Comparison of ENCODE assay signal across 8 cellular contexts in genomic region chr10:88565072-88565471, GRCh38. TPM values are rescaled to one million over a fixed set of nuclear protein-coding genes. Genes with fewer than 3 reads are reported as not detected.
A peak's percentile ranks its signal among the peaks of the same experiment; 100 is the strongest.
DNase-seq lines count a peak whose midpoint lies in the region; ATAC-seq and TF ChIP-seq lines count a peak whose summit lies in the region.

No MANE protein-coding gene starts in this region.

- no peaks in the 10 kb centered on the region for H3K27me3 ChIP-seq in OCI-LY1 (ENCODE audit: insufficient read depth, low read length)

- H3F3A ChIP-seq in OCI-LY1 (ENCODE audit: insufficient read depth, low read length), result no peaks in the 10 kb centered on the region

- H3K4me1 ChIP-seq in OCI-LY1 (ENCODE audit: insufficient read depth, low read length, severe bottlenecking), result no peaks in the 10 kb centered on the region

- H3K4me3 ChIP-seq in OCI-LY1 (ENCODE audit: low read depth, low read length, poor library complexity, severe bottlenecking) (no peak overlapping the region), retinal pigment epithelial cell (ENCODE audit: low read length) (no peak overlapping the region)

- DNase-seq in A172 (ENCODE audit: low spot score) (peak; percentile 28), GM13976 (ENCODE audit: low spot score) (peak; percentile 27), erythroblast (lab: John Stamatoyannopoulos, UW) (peak; percentile 2 to 7), retinal pigment epithelial cell (ENCODE audit: low read depth) (no peak), NCI-H1930 (lab: John Stamatoyannopoulos, UW) (no peak)

- H3K9me2 ChIP-seq in OCI-LY1 (ENCODE audit: low read depth, low read length), result no peaks in the 10 kb centered on the region

- H3K9ac ChIP-seq in OCI-LY1 (ENCODE audit: low read length), result no peak overlapping the region

- H4K20me1 ChIP-seq in OCI-LY1 (ENCODE audit: insufficient read depth, low read length), result no peaks in the 10 kb centered on the region

- TF ChIP-seq CTCF in GM13976 (IDR thresholded peaks at IDR 0.05; ENCODE audit: borderline replicate concordance, control extremely low read depth, extremely low read depth, insufficient read depth, missing control alignments) (peak; percentile 20), OCI-LY1 (IDR thresholded peaks at IDR 0.05; ENCODE audit: low read length) (peak; percentile 40; the same call in 1 of the 2 replicates), retinal pigment epithelial cell (conservative IDR thresholded peaks at IDR 0.05; ENCODE audit: low read depth, low read length) (peak; percentile 41)

- in situ Hi-C loops in GM13976 (cut with MboI; ENCODE audit: low sequenced_read_pairs, unreplicated experiment), result loop anchor here (10.0 kb wide), 2 partner anchors 250 to 370 kb away; no protein-coding TSS in a partner anchor

- H3K4me2 ChIP-seq in OCI-LY1 (ENCODE audit: low read length), result no peak overlapping the region

- no peaks in the 10 kb centered on the region for H3K36me3 ChIP-seq in OCI-LY1 (ENCODE audit: insufficient read depth, low read length)

- H3K79me2 ChIP-seq in OCI-LY1 (ENCODE audit: insufficient read depth, low read length), result no peaks in the 10 kb centered on the region

- TF ChIP-seq POLR2A in erythroblast (IDR thresholded peaks at IDR 0.05; ENCODE audit: low read length), result no peak

- ATAC-seq in HG02852 (IDR thresholded peaks at IDR 0.05; ENCODE audit: unreplicated experiment), result no peak
- ATAC-seq in GM19023 (IDR thresholded peaks at IDR 0.05; ENCODE audit: unreplicated experiment), result no peak

- no peak overlapping the region for H3K27ac ChIP-seq in OCI-LY1 (ENCODE audit: low read depth, low read length, poor library complexity, severe bottlenecking)

- no peaks in the 10 kb centered on the region for H3K9me3 ChIP-seq in OCI-LY1 (ENCODE audit: low read length)

- no peak overlapping the region for H2AFZ ChIP-seq in OCI-LY1 (ENCODE audit: low read length)

RNA-seq across cellular contexts. Expression of gene RNLS, which starts 18.0 kb away (rescaled TPM):
- 23.2 and 25.1 TPM in 2 replicates for total RNA-seq in A172 (2014; rRNA removed; shearing (Covaris generic))

RNA-seq across cellular contexts. Expression of gene LIPJ, which starts 21.5 kb away (rescaled TPM):
- total RNA-seq in A172 (2014; rRNA removed; shearing (Covaris generic)), result 0.10 TPM in 1 of 2 replicates, not detected in the other

Comparison
In these comparisons a context has a peak if more than half of its experiments do, and no peak if none do; other contexts are left out.
1. DNase-seq: peak in A172 (single experiment), GM13976 (single experiment) and erythroblast (2 of 2); none in retinal pigment epithelial cell (single experiment) and NCI-H1930 (0 of 2).
2. Peak in every context shown above with its lines, with median percentiles within 50 percentile points of each other: CTCF ChIP-seq.